Comparison of ENCODE assay signal across 10 cellular contexts in genomic region chr20:17896771-17897369, GRCh38.
A peak's percentile ranks its signal among the peaks of the same experiment; 100 is the strongest.
DNase-seq lines count a peak whose midpoint lies in the region; ATAC-seq, FAIRE-seq and TF ChIP-seq lines count a peak whose summit lies in the region.
"Had no signal": no experiment of that assay in that cellular context is flagged by ENCODE, and none has a peak within 500 bp of the region (broad histone marks: within the 10 kb centered on the region; RNA-seq: fewer than 3 reads in every experiment).

No MANE protein-coding gene starts in this region.

- CTCF ChIA-PET in GM10248 (lab: Yijun Ruan, JAX): interaction anchor here (1.1 to 4.4 kb wide), 16 partner anchors 8 to 392 kb away, joined by 3 to 31 read pairs (median 4); partner anchors contain the start of genes DSTN and RRBP1

- ATAC-seq in GM21529 (IDR thresholded peaks at IDR 0.05; ENCODE audit: unreplicated experiment): peak; percentile 46

- POLR2A ChIA-PET in GM10248 (lab: Yijun Ruan, JAX): interaction anchor here (1.4 kb wide), 1 partner anchor 9 kb away, joined by 3 read pairs; no protein-coding TSS in a partner anchor

- TF ChIP-seq CTCF in GM10248 (IDR thresholded peaks at IDR 0.05; ENCODE audit: control extremely low read depth, extremely low read depth, low read depth, missing control alignments): no peak
- no peak for TF ChIP-seq CTCF in D721Med (IDR thresholded peaks at IDR 0.05; ENCODE audit: insufficient read depth, missing control alignments)

- DNase-seq in CD1c-positive myeloid dendritic cell (ENCODE audit: extremely low spot score) (peak; percentile 35), RCC 7860 (ENCODE audit: low spot score) (peak; percentile 23), mesenteric fat pad (ENCODE audit: low spot score) (peak; percentile 35), GM10248 (ENCODE audit: extremely low spot score) (no peak), hepatic stellate cell (ENCODE audit: low spot score) (no peak), D721Med (ENCODE audit: insufficient read length, low spot score) (no peak), NCI-H1048 (lab: John Stamatoyannopoulos, UW) (no peak)
- DNase-seq: activated T-cell treated with anti-CD3 and anti-CD28 coated beads for 4 hours, cortex of kidney had no signal

- FAIRE-seq in RCC 7860 (lab: Jason Lieb, UNC): no peak
- FAIRE-seq in D721Med (lab: Jason Lieb, UNC): no peak

Comparison
In these comparisons a context has a peak if more than half of its experiments do, and no peak if none do; other contexts are left out.
1. DNase-seq: peak in CD1c-positive myeloid dendritic cell (single experiment), RCC 7860 (single experiment) and mesenteric fat pad (single experiment); none in GM10248 (single experiment), hepatic stellate cell (single experiment), D721Med (single experiment) and NCI-H1048 (single experiment).